In genomic region chr12:89708793-89709156, GRCh38 we compare ENCODE assay signal across 7 cellular contexts. TPM values are rescaled to one million over a fixed set of nuclear protein-coding genes. Genes with fewer than 3 reads are reported as not detected.
DNase-seq lines count a peak whose midpoint lies in the region; ATAC-seq and TF ChIP-seq lines count a peak whose summit lies in the region.

Gene ATP2B1, minus strand, starts transcription at chr12:89708838. Its CDS starts 52,952 bp downstream, at chr12:89655886.

- H3K27me3 ChIP-seq in sigmoid colon = no peaks in the 10 kb centered on the region

- peak within 1 kb of the TSS; percentile 87 to 95 (median 90) for H3K4me3 ChIP-seq in sigmoid colon

- peak; percentile 54 for ATAC-seq in HG02763 (IDR thresholded peaks at IDR 0.05; ENCODE audit: unreplicated experiment)

- TF ChIP-seq POLR2A in GM15510 (IDR thresholded peaks at IDR 0.05; ENCODE audit: borderline replicate concordance, extremely low read depth, insufficient read length) (peak; percentile 92), sigmoid colon (IDR thresholded peaks at IDR 0.05) (no peak)

- intact Hi-C loops in sigmoid colon (cut with DNase I) = loop anchor here (5.0 to 10.0 kb wide), 4 partner anchors 239 to 1146 kb away; partner anchors contain the start of gene DUSP6

- peak within 1 kb of the TSS; percentile 97 to 100 (median 98) for H3K27ac ChIP-seq in sigmoid colon

- DNase-seq in NCI-H146 (lab: John Stamatoyannopoulos, UW) (peak; percentile 88), T1000 (lab: John Stamatoyannopoulos, UW) (peak; percentile 82), astrocyte of the hippocampus (ENCODE audit: low read depth, low spot score) (peak; percentile 96), hippocampal formation (lab: John Stamatoyannopoulos, UW) (peak; percentile 82 to 83), sigmoid colon (peak; percentile 94)

- 0% methylated on average over 55 of the region's 55 CpGs for WGBS in sigmoid colon, 2 donors

- TF ChIP-seq CTCF in sigmoid colon (IDR thresholded peaks at IDR 0.05) = no peak

- H3K36me3 ChIP-seq in sigmoid colon = no peaks in the 10 kb centered on the region

- H3K9me3 ChIP-seq in sigmoid colon = no peaks in the 10 kb centered on the region

- peaks cover 0 to 17% (median 11%) of the 10 kb centered on the region in 4 donors for H3K4me1 ChIP-seq in sigmoid colon

- TF ChIP-seq EP300 in sigmoid colon (IDR thresholded peaks at IDR 0.05) = no peak

RNA-seq across cellular contexts. Expression of gene ATP2B1, which starts in this region (rescaled TPM):
- total RNA-seq in sigmoid colon = 10 to 100 TPM; 27.6 to 39.1 (median 34.4) TPM
- polyA plus RNA-seq in sigmoid colon = 10 to 100 TPM in 1 of 3 donors, 1 to 10 TPM in 2; 4.8 to 21.4 (median 5.5) TPM

Comparison
In these comparisons a context has a peak if more than half of its experiments do, and no peak if none do; other contexts are left out.
1. Peak in every context shown above with its lines: DNase-seq, ATAC-seq, H3K4me3 ChIP-seq and H3K27ac ChIP-seq.